ENCODE assay signal across 13 cellular contexts in the genomic region with DNA sequence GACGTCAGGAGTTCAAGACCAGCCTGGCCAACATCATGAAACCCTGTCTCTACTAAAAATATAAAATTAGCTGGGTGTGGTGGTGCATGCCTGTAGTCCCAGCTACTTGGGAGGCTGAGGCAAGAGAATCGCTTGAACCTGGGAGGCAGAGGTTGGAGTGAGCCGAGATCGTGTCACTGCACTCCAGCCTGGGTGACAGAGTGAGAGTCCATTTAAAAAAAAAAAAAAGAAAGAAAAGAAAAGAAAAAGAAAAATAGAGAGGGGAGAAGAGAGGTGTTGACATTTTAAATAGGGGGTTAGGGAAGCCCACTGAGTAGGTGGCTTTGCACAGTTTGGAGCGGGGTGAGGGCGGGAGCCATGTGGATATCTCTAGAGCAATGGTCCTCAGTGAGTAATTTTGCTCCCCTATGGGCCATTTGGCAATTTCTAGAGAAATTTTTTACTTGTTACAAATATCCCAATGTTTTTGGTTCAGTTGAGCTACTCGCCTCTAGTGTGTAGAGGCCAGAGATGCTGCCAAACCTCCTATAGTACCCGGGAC. TPM values are rescaled to one million over a fixed set of nuclear protein-coding genes. Genes with fewer than 3 reads are reported as not detected.
"Had no signal": no experiment of that assay in that cellular context is flagged by ENCODE, and none has a peak within 500 bp of the region (broad histone marks: within the 10 kb centered on the region; RNA-seq: fewer than 3 reads in every experiment).

No MANE protein-coding gene starts in this region.

RNA-seq across cellular contexts. Expression of a gene that starts 2.7 kb away (rescaled TPM):
- total RNA-seq: fibroblast of lung; natural killer cell treated with Interleukin-12 subunit alpha and Interleukin-12 subunit beta and Interleukin-15 and Interleukin-18, amount 100 ng/mL, for 72 hours had no signal
- polyA plus RNA-seq: fibroblast of lung, immature natural killer cell had no signal

RNA-seq across cellular contexts. Expression of a gene that starts 16.4 kb away (rescaled TPM):
- total RNA-seq: dermis blood vessel endothelial cell, endodermal cell, endothelial cell of umbilical vein, fibroblast of lung, frontal cortex, occipital lobe, pulmonary artery endothelial cell, tibial nerve, urinary bladder had no signal
- polyA plus RNA-seq: endothelial cell of umbilical vein, fibroblast of lung, immature natural killer cell, keratinocyte had no signal

RNA-seq across cellular contexts. Expression of a gene that starts 29.6 kb away (rescaled TPM):
- total RNA-seq: dermis blood vessel endothelial cell, endodermal cell, endothelial cell of umbilical vein, fibroblast of lung, frontal cortex, occipital lobe, pulmonary artery endothelial cell, sciatic nerve, tibial nerve, urinary bladder had no signal
- polyA plus RNA-seq: endothelial cell of umbilical vein, fibroblast of lung, immature natural killer cell, keratinocyte, urinary bladder had no signal
